In the genomic region with DNA sequence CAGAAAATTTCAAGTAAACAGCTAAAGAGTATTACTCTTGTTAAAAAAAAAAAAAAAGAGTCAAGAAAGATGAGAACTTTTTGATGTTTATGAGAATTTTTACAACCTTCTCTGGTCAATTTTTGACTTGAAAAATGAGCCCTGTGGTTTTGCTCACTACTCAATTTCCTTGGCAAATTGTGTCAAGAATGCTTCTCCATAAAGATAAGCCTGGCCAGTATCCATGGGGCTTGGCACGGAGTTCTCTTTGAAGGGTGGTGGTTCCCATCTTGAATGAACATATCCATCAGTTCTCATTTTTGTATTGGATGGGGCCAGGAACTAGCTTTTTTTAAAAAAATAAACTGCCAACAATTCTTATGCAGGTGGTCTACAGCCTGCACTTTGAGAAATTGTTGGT, we compare ENCODE assay signal across 26 cellular contexts.
"Had no signal": no experiment of that assay in that cellular context is flagged by ENCODE, and none has a peak within 500 bp of the region (broad histone marks: within the 10 kb centered on the region; RNA-seq: fewer than 3 reads in every experiment).

No MANE protein-coding gene starts in this region.

- H3K27me3 ChIP-seq: neural progenitor cell, sigmoid colon, tibial nerve, uterus had no signal

- DNase-seq: hypothalamus; immature natural killer cell; kidney; lower lobe of right lung; mammary epithelial cell; mesendoderm; naive B cell; natural killer cell; nephron progenitor cell; occipital lobe; psoas muscle; sigmoid colon; stimulated activated CD4-positive, alpha-beta T cell treated with anti-CD3 and anti-CD28 coated beads, Interleukin-1b, Interleukin-23, amount 100 ng/mL, for 48 hours; stimulated activated CD4-positive, alpha-beta T cell treated with anti-CD3 and anti-CD28 coated beads, Interleukin-2, amount 100 ng/mL, for 48 hours; stimulated activated CD4-positive, alpha-beta T cell treated with anti-CD3 and anti-CD28 coated beads, Interleukin-4, amount 100 ng/mL, for 4 hours; stimulated activated CD8-positive, alpha-beta memory T cell treated with anti-CD3 and anti-CD28 coated beads, Interleukin-4, amount 100 ng/mL, for 48 hours; stimulated activated naive CD4-positive, alpha-beta T cell treated with Interleukin-2 at 50 U/mL for 16 hours; stimulated activated naive CD8-positive, alpha-beta T cell treated with anti-CD3 and anti-CD28 coated beads, Interleukin-15, amount 100 ng/mL, for 72 hours; substantia nigra had no signal

- H3K27ac ChIP-seq: lower lobe of right lung, neutrophil, parathyroid adenoma, psoas muscle, sigmoid colon, tibial nerve, uterus had no signal

- ATAC-seq: lower lobe of right lung; natural killer cell; psoas muscle; stimulated activated memory B cell treated with anti-CD40 and anti-IgM and Interleukin-4, amounts not matched to agents 10 μg/mL and 1 μg/mL and 100 μg/mL, for 72 hours; stimulated activated naive CD8-positive, alpha-beta T cell treated with anti-CD3 and anti-CD28 coated beads, Interleukin-15, amount 100 ng/mL, for 72 hours had no signal

- H3K9me3 ChIP-seq: lower lobe of right lung, neutrophil, psoas muscle, sigmoid colon, tibial nerve, uterus had no signal

- H3K36me3 ChIP-seq: lower lobe of right lung, neural progenitor cell, neutrophil, sigmoid colon, tibial nerve, uterus had no signal

- H3K4me1 ChIP-seq: lower lobe of right lung, parathyroid adenoma, psoas muscle, sigmoid colon, uterus had no signal

- H3K4me3 ChIP-seq: lower lobe of right lung, neural progenitor cell, psoas muscle, sigmoid colon, smooth muscle cell, tibial nerve, uterus had no signal
